In genomic region chr1:94068096-94068830, GRCh38 we compare ENCODE assay signal across 10 cellular contexts. TPM values are rescaled to one million over a fixed set of nuclear protein-coding genes. Genes with fewer than 3 reads are reported as not detected.
DNase-seq lines count a peak whose midpoint lies in the region; ATAC-seq, FAIRE-seq and TF ChIP-seq lines count a peak whose summit lies in the region.
"Had no signal": no experiment of that assay in that cellular context is flagged by ENCODE, and none has a peak within 500 bp of the region (broad histone marks: within the 10 kb centered on the region; RNA-seq: fewer than 3 reads in every experiment).

No MANE protein-coding gene starts in this region.

- H2AFZ ChIP-seq in HCT116 (ENCODE audit: low read depth, low read length, poor library complexity, severe bottlenecking) (peak overlapping the region; percentile 51), GM23338 (no peak overlapping the region)

- ATAC-seq in HCT116 (peak; percentile 88), GM23338 (no peak)
- ATAC-seq in stimulated activated effector memory CD8-positive, alpha-beta T cell treated with anti-CD3 and anti-CD28 coated beads, Interleukin-12 subunit alpha, Interleukin-12 subunit beta, amount 100 ng/mL, for 72 hours, result peak; percentile 44

- FAIRE-seq in kidney (lab: Jason Lieb, UNC), result no peak

- H3K79me2 ChIP-seq in HCT116 (ENCODE audit: insufficient read depth, low read length), result no peaks in the 10 kb centered on the region
- H3K79me2 ChIP-seq in GM23338 (replicated peaks; ENCODE audit: insufficient read depth), result no peaks in the 10 kb centered on the region

- H3K9me3 ChIP-seq in HCT116 (ENCODE audit: control insufficient read depth in 1 of 2, insufficient read depth in 1 of 2, low read depth in 1 of 2, low read length in 2 of 2), result no peaks in the 10 kb centered on the region
- no peaks in the 10 kb centered on the region for H3K9me3 ChIP-seq in SJSA1 (replicated peaks)
- no peaks in the 10 kb centered on the region for H3K9me3 ChIP-seq in kidney (ENCODE audit: control insufficient read depth in 1 of 2, low read length in 2 of 2)

- H3K27ac ChIP-seq in HCT116 (ENCODE audit: low read depth, low read length) (peak overlapping the region; percentile 20; the same call in 1 of the 2 replicates), SJSA1 (peak overlapping the region; percentile 74), kidney (ENCODE audit: low read depth in 2 of 2, low read length in 2 of 2) (peak overlapping the region; percentile 65 to 80), GM23338 (ENCODE audit: low read depth) (no peak overlapping the region)

- TF ChIP-seq RAD21 in HCT116 (IDR thresholded peaks at IDR 0.05; ENCODE audit: low read depth), result peak; percentile 18; the same call in 1 of the 2 replicates

- peaks cover 4% of the 10 kb centered on the region for H3K4me1 Mint-ChIP-seq in stimulated activated effector memory CD8-positive, alpha-beta T cell treated with anti-CD3 and anti-CD28 coated beads, Interleukin-12 subunit alpha, Interleukin-12 subunit beta, amount 100 ng/mL, for 72 hours
- H3K4me1 Mint-ChIP-seq in CD14-positive monocyte (peaks cover 5% of the 10 kb centered on the region), GM23338 (peaks cover 10% of the 10 kb centered on the region)

- H3K36me3 ChIP-seq in HCT116 (ENCODE audit: control insufficient read depth in 1 of 2, insufficient read depth in 2 of 2, low read length in 2 of 2) (no peaks in the 10 kb centered on the region), SJSA1 (no peaks in the 10 kb centered on the region), kidney (ENCODE audit: control insufficient read depth in 1 of 2, insufficient read depth in 2 of 2, low read length in 2 of 2) (no peaks in the 10 kb centered on the region), GM23338 (ENCODE audit: insufficient read depth) (no peaks in the 10 kb centered on the region)

- no TSS peak for BruUV-seq in HCT116 (replicated peaks; lab: Mats Ljungman, UMichigan)

- H3F3A ChIP-seq in GM23338 (replicated peaks; ENCODE audit: low read depth), result no peaks in the 10 kb centered on the region

- CTCF ChIA-PET in HCT116 (lab: Charles Lee), result interaction anchor here (1.1 to 2.3 kb wide), 5 partner anchors 23 to 268 kb away, joined by 3 to 22 read pairs (median 6); no protein-coding TSS in a partner anchor

- H4K20me1 ChIP-seq in HCT116 (ENCODE audit: insufficient read depth) (no peaks in the 10 kb centered on the region), GM23338 (replicated peaks; ENCODE audit: insufficient read depth) (no peaks in the 10 kb centered on the region)

- H3K4me1 ChIP-seq in HCT116 (ENCODE audit: control insufficient read depth in 1 of 2, insufficient read depth in 2 of 2, low read length in 2 of 2) (peaks cover 39 to 53% of the 10 kb centered on the region in 2 experiments), SJSA1 (replicated peaks) (peaks cover 39% of the 10 kb centered on the region), kidney (ENCODE audit: control insufficient read depth in 1 of 2, insufficient read depth in 1 of 2, low read depth in 1 of 2, low read length in 2 of 2) (peaks cover 14 to 25% of the 10 kb centered on the region in 2 donors), GM23338 (ENCODE audit: insufficient read depth) (no peaks in the 10 kb centered on the region)

- peak overlapping the region; percentile 65 for H3K4me2 ChIP-seq in HCT116 (ENCODE audit: low read length)
- no peak overlapping the region for H3K4me2 ChIP-seq in GM23338

- TF ChIP-seq POLR2A in HCT116 (IDR thresholded peaks at IDR 0.05; ENCODE audit: borderline replicate concordance, extremely low read depth, insufficient read depth, insufficient read length), result peak; percentile 20

- RAD21 ChIA-PET in HCT116 (lab: Charles Lee; ENCODE audit: low non-redundant PET in 1 of 2, low total read pairs in 2 of 2, uncharacterized antibody in 2 of 2, unreplicated experiment in 2 of 2), result interaction anchor here (0.6 to 1.9 kb wide), 5 partner anchors 30 to 268 kb away, joined by 3 to 7 read pairs (median 5); no protein-coding TSS in a partner anchor

- DNase-seq in HCT116 (ENCODE audit: low read depth, low spot score) (peak; percentile 94), SJSA1 (ENCODE audit: low read depth in 1 of 2, low spot score in 2 of 2) (peak; percentile 55 to 58), kidney (no peak), OCI-M2 (lab: John Stamatoyannopoulos, UW; ENCODE audit: unreplicated experiment) (no peak), cerebellar cortex (ENCODE audit: low spot score) (no peak), CD14-positive monocyte (ENCODE audit: low spot score) (no peak), GM23338 (ENCODE audit: low spot score) (no peak)
- no peak for DNase-seq in stimulated activated effector memory CD8-positive, alpha-beta T cell treated with anti-CD3 and anti-CD28 coated beads, Interleukin-12 subunit alpha, Interleukin-12 subunit beta, amount 100 ng/mL, for 72 hours (ENCODE audit: low spot score in 2 of 2)
- DNase-seq: activated CD8-positive, alpha-beta memory T cell treated with anti-CD3 and anti-CD28 coated beads, Interleukin-2, amount 50 U/mL, for 48 hours; GOT3 had no signal

- intact Hi-C loops in HCT116 (cut with micrococcal nuclease) (loop anchor here (10.0 kb wide), 1 partner anchor 117 kb away; no protein-coding TSS in a partner anchor), kidney (cut with DNase I) (no loop called here), CD14-positive monocyte (cut with micrococcal nuclease) (no loop called here)

- H3K4me3 Mint-ChIP-seq in stimulated activated effector memory CD8-positive, alpha-beta T cell treated with anti-CD3 and anti-CD28 coated beads, Interleukin-12 subunit alpha, Interleukin-12 subunit beta, amount 100 ng/mL, for 72 hours, result no peak overlapping the region
- H3K4me3 Mint-ChIP-seq in CD14-positive monocyte, result no peak overlapping the region
- no peak overlapping the region for H3K4me3 Mint-ChIP-seq in GM23338

- H3K27ac Mint-ChIP-seq in stimulated activated effector memory CD8-positive, alpha-beta T cell treated with anti-CD3 and anti-CD28 coated beads, Interleukin-12 subunit alpha, Interleukin-12 subunit beta, amount 100 ng/mL, for 72 hours, result no peak overlapping the region
- H3K27ac Mint-ChIP-seq in CD14-positive monocyte, result no peak overlapping the region
- no peak overlapping the region for H3K27ac Mint-ChIP-seq in GM23338

- H3K9me3 Mint-ChIP-seq in stimulated activated effector memory CD8-positive, alpha-beta T cell treated with anti-CD3 and anti-CD28 coated beads, Interleukin-12 subunit alpha, Interleukin-12 subunit beta, amount 100 ng/mL, for 72 hours, result no peaks in the 10 kb centered on the region
- H3K9me3 Mint-ChIP-seq in CD14-positive monocyte (no peaks in the 10 kb centered on the region), GM23338 (no peaks in the 10 kb centered on the region; the same call in 2 of the 3 replicates)

- H3K9me2 ChIP-seq in HCT116 (ENCODE audit: insufficient read depth) (no peaks in the 10 kb centered on the region), GM23338 (ENCODE audit: insufficient read depth) (no peaks in the 10 kb centered on the region)

- POLR2A ChIA-PET in HCT116 (lab: Charles Lee), result interaction anchor here (0.7 to 3.0 kb wide), 13 partner anchors 23 to 267 kb away, joined by 3 to 27 read pairs (median 4); partner anchors contain the start of gene ARHGAP29

- peak overlapping the region; percentile 21 for H3K9ac ChIP-seq in HCT116 (ENCODE audit: low read length)
- peak overlapping the region in 1 of 2 donors; percentile 21 for H3K9ac ChIP-seq in kidney (ENCODE audit: low read length in 2 of 2)

- H3K4me3 ChIP-seq in HCT116 (replicated peaks in 1 of 2; ENCODE audit: low read depth in 1 of 2, low read length in 2 of 2) (peak overlapping the region in 1 of 2 experiments; percentile 12; a peak in 2 of 4 replicates), SJSA1 (no peak overlapping the region), kidney (ENCODE audit: low read length in 2 of 2) (no peak overlapping the region), GM23338 (no peak overlapping the region)

- TF ChIP-seq CTCF in HCT116 (IDR thresholded peaks at IDR 0.05 in 2 of 3, conservative IDR thresholded peaks at IDR 0.05 in 1 of 3; ENCODE audit: borderline replicate concordance in 1 of 3, insufficient read depth in 1 of 3, low read depth in 2 of 3, low read length in 2 of 3) (no peak), kidney (IDR thresholded peaks at IDR 0.05; ENCODE audit: borderline replicate concordance, extremely low read depth, insufficient read depth) (no peak), CD14-positive monocyte (IDR thresholded peaks at IDR 0.05) (no peak), GM23338 (conservative IDR thresholded peaks at IDR 0.05; ENCODE audit: low read depth in 2 of 2) (no peak)

- no peaks in the 10 kb centered on the region for H3K36me3 Mint-ChIP-seq in stimulated activated effector memory CD8-positive, alpha-beta T cell treated with anti-CD3 and anti-CD28 coated beads, Interleukin-12 subunit alpha, Interleukin-12 subunit beta, amount 100 ng/mL, for 72 hours
- H3K36me3 Mint-ChIP-seq in CD14-positive monocyte (no peaks in the 10 kb centered on the region), GM23338 (ENCODE audit: low read depth) (no peaks in the 10 kb centered on the region)

- peaks cover 29 to 47% (median 33%) of the 10 kb centered on the region in 3 donors for H3K27me3 Mint-ChIP-seq in CD14-positive monocyte (ENCODE audit: low read depth in 3 of 3)
- H3K27me3 Mint-ChIP-seq in GM23338 (ENCODE audit: insufficient read depth, low read depth, poor library complexity), result peaks cover 82% of the 10 kb centered on the region

- no peaks in the 10 kb centered on the region for H3K27me3 ChIP-seq in HCT116 (ENCODE audit: insufficient read depth, low read length)
- H3K27me3 ChIP-seq in SJSA1 (replicated peaks), result no peaks in the 10 kb centered on the region
- H3K27me3 ChIP-seq in GM23338 (ENCODE audit: insufficient read depth), result peaks cover 36% of the 10 kb centered on the region

TF ChIP-seq in HCT116, 20 proteins besides CTCF, POLR2A, EP300 and RAD21 (continues in another document):
- TF ChIP-seq YY1 (IDR thresholded peaks at IDR 0.05; ENCODE audit: extremely low read depth, insufficient replicate concordance, low read depth, low read length) (no peak), EZH2phosphoT487 (IDR thresholded peaks at IDR 0.05; ENCODE audit: borderline replicate concordance) (no peak), EZH2 (IDR thresholded peaks at IDR 0.05) (no peak), EGR1 (IDR thresholded peaks at IDR 0.05; ENCODE audit: low read depth) (peak; percentile 46; the same call in 1 of the 2 replicates)

TF ChIP-seq in GM23338, 12 proteins besides CTCF, POLR2A, EP300 and RAD21 (continues in another document):
- no peak for TF ChIP-seq STAT1 (IDR thresholded peaks at IDR 0.05; ENCODE audit: unreplicated experiment)
- no peak for TF ChIP-seq NANOG (IDR thresholded peaks at IDR 0.05; ENCODE audit: borderline replicate concordance)
- TF ChIP-seq EZH2 (IDR thresholded peaks at IDR 0.05; ENCODE audit: low read depth, unreplicated experiment), result no peak
- no peak for TF ChIP-seq POLR2AphosphoS5 (IDR thresholded peaks at IDR 0.05; ENCODE audit: low read depth)

RNA-seq across cellular contexts. Expression of gene ABCA4, which starts 52.7 kb away (rescaled TPM):
- total RNA-seq in HCT116 (2021; ENCODE audit: unreplicated experiment), result 0.22 TPM
- polyA plus RNA-seq in HCT116 (2012), result 0.22 and 0.39 TPM in 2 replicates
- total RNA-seq in SJSA1 (2014; rRNA removed; shearing (Covaris generic)), result 0.11 TPM in 1 of 2 replicates, not detected in the other
- 1.5 TPM for total RNA-seq in kidney
- polyA plus RNA-seq in kidney (ENCODE audit: insufficient read depth, low read depth, low replicate concordance), result 2.1 TPM
- polyA plus RNA-seq in CD14-positive monocyte, result not detected
- total RNA-seq in GM23338 (2014; rRNA removed; shearing (Covaris generic)), result 0.08 TPM in 1 of 2 replicates, not detected in the other
- polyA plus RNA-seq in GM23338 (2016; fragmentation: Nextera tagmentation; extraction: Ambion mirVana), result not detected in 2 replicates

Comparison
In these comparisons a context has a peak if more than half of its experiments do, and no peak if none do; other contexts are left out.
1. DNase-seq: peak in HCT116 (single experiment) and SJSA1 (2 of 2); none in kidney (single experiment), stimulated activated effector memory CD8-positive, alpha-beta T cell treated with anti-CD3 and anti-CD28 coated beads, Interleukin-12 subunit alpha, Interleukin-12 subunit beta, amount 100 ng/mL, for 72 hours (0 of 2), OCI-M2 (single experiment), cerebellar cortex (single experiment), CD14-positive monocyte (single experiment) and GM23338 (single experiment).